In the genomic region with DNA sequence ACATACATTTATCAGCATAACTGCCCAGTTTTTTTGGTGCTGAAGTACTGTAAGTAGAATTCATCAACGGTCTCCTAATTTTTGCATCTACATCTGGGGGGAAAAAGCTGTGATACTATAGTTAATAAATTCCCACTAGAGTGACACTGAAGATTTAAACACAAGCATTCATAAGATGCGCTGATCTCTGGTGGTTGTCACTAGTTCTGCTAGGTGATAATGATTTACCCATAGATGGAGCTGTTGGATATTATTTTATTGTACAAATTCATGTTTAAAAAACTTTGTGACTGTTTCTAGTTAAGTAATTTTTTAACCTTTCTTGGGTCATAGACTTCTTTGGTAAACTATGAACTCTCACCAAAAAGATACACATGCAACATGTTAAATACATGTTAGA, we compare ENCODE assay signal across 16 cellular contexts.
DNase-seq lines count a peak whose midpoint lies in the region; ATAC-seq, FAIRE-seq and TF ChIP-seq lines count a peak whose summit lies in the region.
"Had no signal": no experiment of that assay in that cellular context is flagged by ENCODE, and none has a peak within 500 bp of the region (broad histone marks: within the 10 kb centered on the region; RNA-seq: fewer than 3 reads in every experiment).

No MANE protein-coding gene starts in this region.

- no peak overlapping the region for H3K4me3 ChIP-seq in liver (ENCODE audit: low read depth in 1 of 3, low read length in 3 of 3)
- H3K4me3 ChIP-seq in HepG2 (replicated peaks in 1 of 3; ENCODE audit: insufficient read depth in 1 of 3, low read depth in 2 of 3, low read length in 3 of 3), result no peak overlapping the region
- H3K4me3 ChIP-seq in fibroblast of the aortic adventitia (ENCODE audit: low read depth, low read length), result no peak overlapping the region
- H3K4me3 ChIP-seq: BLaER1, vagina had no signal

- no peaks in the 10 kb centered on the region for H4K20me1 ChIP-seq in HepG2 (ENCODE audit: insufficient read depth, low read length)
- H4K20me1 ChIP-seq: BLaER1 had no signal

- TF ChIP-seq CTCF in liver (IDR thresholded peaks at IDR 0.05; ENCODE audit: low read depth, low read length, missing input control) (no peak), HepG2 (CRISPR knock-in tag; IDR thresholded peaks at IDR 0.05) (no peak), fibroblast of the aortic adventitia (IDR thresholded peaks at IDR 0.05; ENCODE audit: insufficient read depth, low read length) (peak; percentile 35)

- BruUV-seq in HepG2 (replicated peaks; lab: Mats Ljungman, UMichigan), result no TSS peak

- TF ChIP-seq EP300 in HepG2 (IDR thresholded peaks at IDR 0.05; ENCODE audit: low read depth in 2 of 2, low read length in 2 of 2), result no peak
- no peak for TF ChIP-seq EP300 in HepG2 (CRISPR knock-in tag; IDR thresholded peaks at IDR 0.05; ENCODE audit: borderline replicate concordance)

- H3K36me3 ChIP-seq in liver (ENCODE audit: control insufficient read depth in 4 of 4, insufficient read depth in 3 of 4, low read depth in 1 of 4, low read length in 3 of 4) (peaks cover 0 to 19% (median 5%) of the 10 kb centered on the region in 4 donors), HepG2 (replicated peaks in 1 of 2; ENCODE audit: control insufficient read depth in 1 of 2, insufficient read depth in 2 of 2, low read length in 2 of 2) (peaks cover 0 to 3% of the 10 kb centered on the region in 2 experiments; a peak in 1 of 5 replicates)

- H3K9me3 ChIP-seq in liver (ENCODE audit: control insufficient read depth in 4 of 4, low read length in 3 of 4), result no peaks in the 10 kb centered on the region
- H3K9me3 ChIP-seq in HepG2 (ENCODE audit: low read length), result no peaks in the 10 kb centered on the region
- H3K9me3 ChIP-seq: BLaER1, vagina had no signal

- CTCF ChIA-PET in HepG2 (lab: Yijun Ruan, JAX; ENCODE audit: low intra/inter-chr PET ratio, low total read pairs), result no interaction called here

- no peaks in the 10 kb centered on the region for H3K79me2 ChIP-seq in HepG2 (ENCODE audit: insufficient read depth, low read length)

- no peak overlapping the region for H3K4me3 Mint-ChIP-seq in stimulated activated naive CD8-positive, alpha-beta T cell treated with anti-CD3 and anti-CD28 coated beads, Interleukin-15, amount 100 ng/mL, for 72 hours
- H3K4me3 Mint-ChIP-seq: activated CD4-positive, alpha-beta T cell treated with anti-CD3 and anti-CD28 coated beads for 36 hours; neural crest cell had no signal

- H3K9ac ChIP-seq in liver (ENCODE audit: low read depth in 1 of 2, low read length in 2 of 2), result no peak overlapping the region
- no peak overlapping the region for H3K9ac ChIP-seq in HepG2 (ENCODE audit: insufficient read depth, low read depth, low read length)
- H3K9ac ChIP-seq: BLaER1 had no signal

- H3K27me3 ChIP-seq in liver (ENCODE audit: control insufficient read depth in 4 of 4, insufficient read depth in 4 of 4, low read length in 3 of 4) (no peaks in the 10 kb centered on the region), HepG2 (ENCODE audit: control insufficient read depth in 1 of 2, insufficient read depth in 2 of 2, low read length in 2 of 2) (no peaks in the 10 kb centered on the region)
- H3K27me3 ChIP-seq: BLaER1, vagina had no signal

- in situ Hi-C loops in HepG2 (cut with HindIII; ENCODE audit: extremely low pct_ligation_motif_present, low pct_unique_long_range_greater_than_20kb), result no loop called here

- no peak overlapping the region for H3K27ac Mint-ChIP-seq in stimulated activated naive CD8-positive, alpha-beta T cell treated with anti-CD3 and anti-CD28 coated beads, Interleukin-15, amount 100 ng/mL, for 72 hours
- H3K27ac Mint-ChIP-seq: activated CD4-positive, alpha-beta T cell treated with anti-CD3 and anti-CD28 coated beads for 36 hours had no signal

- WGBS in liver, result 85% methylated on average over 2 of the region's 2 CpGs
- 81% methylated on average over 2 of the region's 2 CpGs for WGBS in HepG2 (ENCODE audit: low lambda C conversion rate)

- no peak overlapping the region for H2AFZ ChIP-seq in HepG2 (ENCODE audit: low read length)

- H3K4me1 Mint-ChIP-seq in stimulated activated naive CD8-positive, alpha-beta T cell treated with anti-CD3 and anti-CD28 coated beads, Interleukin-15, amount 100 ng/mL, for 72 hours, result peaks cover 10% of the 10 kb centered on the region
- H3K4me1 Mint-ChIP-seq: neural crest cell had no signal

- TF ChIP-seq RAD21 in liver (IDR thresholded peaks at IDR 0.05), result peak; percentile 46 to 57
- TF ChIP-seq RAD21 in HepG2 (CRISPR knock-in tag; IDR thresholded peaks at IDR 0.05), result no peak

- TF ChIP-seq POLR2A in HepG2 (IDR thresholded peaks at IDR 0.05; ENCODE audit: insufficient read depth in 1 of 2, low read depth in 2 of 2, low read length in 2 of 2), result no peak

- H3K27me3 Mint-ChIP-seq in stimulated activated naive CD8-positive, alpha-beta T cell treated with anti-CD3 and anti-CD28 coated beads, Interleukin-15, amount 100 ng/mL, for 72 hours, result no peaks in the 10 kb centered on the region
- H3K27me3 Mint-ChIP-seq: activated CD4-positive, alpha-beta T cell treated with anti-CD3 and anti-CD28 coated beads for 36 hours had no signal

- no peak for FAIRE-seq in HepG2 (lab: Jason Lieb, UNC)

- no peak overlapping the region for H3K27ac ChIP-seq in liver (ENCODE audit: low read depth in 1 of 2, low read length in 2 of 2)
- H3K27ac ChIP-seq in HepG2 (ENCODE audit: extremely low read length, insufficient read depth, low read length), result no peak overlapping the region
- H3K27ac ChIP-seq: BLaER1, vagina had no signal

- ATAC-seq in HepG2, result no peak
- 0 out of 3 replicates have a peak, but pooled peaks have one; percentile 41 for ATAC-seq in SK-N-SH treated with all-trans-retinoic acid at 6 μM for 48 hours
- no peak for ATAC-seq in stimulated activated naive CD8-positive, alpha-beta T cell treated with anti-CD3 and anti-CD28 coated beads, Interleukin-15, amount 100 ng/mL, for 72 hours
- no peak for ATAC-seq in GM21390 (IDR thresholded peaks at IDR 0.05; ENCODE audit: unreplicated experiment)
- ATAC-seq: activated CD4-positive, alpha-beta T cell treated with anti-CD3 and anti-CD28 coated beads for 36 hours; left cardiac atrium had no signal

- no peak for DNase-seq in HepG2 (ENCODE audit: low spot score)
- peak; percentile 53 for DNase-seq in fibroblast of the aortic adventitia (ENCODE audit: low read depth)
- DNase-seq in stimulated activated naive CD8-positive, alpha-beta T cell treated with anti-CD3 and anti-CD28 coated beads, Interleukin-15, amount 100 ng/mL, for 72 hours, result no peak
- no peak for DNase-seq in NCI-H446 (lab: John Stamatoyannopoulos, UW)
- DNase-seq in NCI-H446 treated with DMSO at 0.1 percent for 48 hours (lab: John Stamatoyannopoulos, UW), result no peak
- DNase-seq: activated CD4-positive, alpha-beta T cell treated with anti-CD3 and anti-CD28 coated beads for 36 hours; activated effector memory CD4-positive, alpha-beta T cell treated with Interleukin-2 at 50 U/mL for 16 hours; GDM1; left cardiac atrium; MM.1S had no signal

- no peak overlapping the region for H3K4me2 ChIP-seq in HepG2 (ENCODE audit: low read depth, low read length)
- H3K4me2 ChIP-seq: BLaER1 had no signal

- intact Hi-C loops in HepG2 (cut with micrococcal nuclease; ENCODE audit: unreplicated experiment), result no loop called here

- POLR2A ChIA-PET in HepG2 (lab: Yijun Ruan, JAX), result no interaction called here

- H3K4me1 ChIP-seq in liver (ENCODE audit: control insufficient read depth in 4 of 4, insufficient read depth in 4 of 4, low read length in 3 of 4) (no peaks in the 10 kb centered on the region), HepG2 (ENCODE audit: insufficient read depth, low read length) (no peaks in the 10 kb centered on the region)
- H3K4me1 ChIP-seq: BLaER1, vagina had no signal

- no peaks in the 10 kb centered on the region for H3K9me3 Mint-ChIP-seq in stimulated activated naive CD8-positive, alpha-beta T cell treated with anti-CD3 and anti-CD28 coated beads, Interleukin-15, amount 100 ng/mL, for 72 hours
- H3K9me3 Mint-ChIP-seq: neural crest cell had no signal

TF ChIP-seq in liver, 16 proteins besides CTCF, POLR2A, EP300 and RAD21:
- TF ChIP-seq SP1 (IDR thresholded peaks at IDR 0.05), result no peak
- TF ChIP-seq TAF1 (conservative IDR thresholded peaks at IDR 0.05), result no peak
- TF ChIP-seq JUND (IDR thresholded peaks at IDR 0.05), result no peak
- no peak for TF ChIP-seq FOXA2 (IDR thresholded peaks at IDR 0.05)
- no peak for TF ChIP-seq HNF4G (IDR thresholded peaks at IDR 0.05)
- no peak for TF ChIP-seq HNF4A (conservative IDR thresholded peaks at IDR 0.05)
- no peak for TF ChIP-seq YY1 (IDR thresholded peaks at IDR 0.05)
- TF ChIP-seq GABPA (IDR thresholded peaks at IDR 0.05 in 1 of 2, conservative IDR thresholded peaks at IDR 0.05 in 1 of 2), result no peak
- TF ChIP-seq RXRA (IDR thresholded peaks at IDR 0.05), result no peak

TF ChIP-seq in HepG2, 621 proteins besides CTCF, POLR2A, EP300 and RAD21:
- no peak for TF ChIP-seq DPF2 (CRISPR knock-in tag; IDR thresholded peaks at IDR 0.05; ENCODE audit: borderline replicate concordance, low read depth)
- no peak for TF ChIP-seq SP4 (CRISPR knock-in tag; IDR thresholded peaks at IDR 0.05)
- TF ChIP-seq ZNF660 (CRISPR knock-in tag; IDR thresholded peaks at IDR 0.05; ENCODE audit: borderline replicate concordance, low read depth), result no peak
- no peak for TF ChIP-seq MIER2 (CRISPR knock-in tag; IDR thresholded peaks at IDR 0.05)
- TF ChIP-seq NR3C1 (CRISPR knock-in tag; IDR thresholded peaks at IDR 0.05), result no peak

TF ChIP-seq in SK-N-SH treated with all-trans-retinoic acid at 6 μM for 48 hours, 23 proteins besides CTCF, POLR2A, EP300 and RAD21:
- TF ChIP-seq, protein P1, sequence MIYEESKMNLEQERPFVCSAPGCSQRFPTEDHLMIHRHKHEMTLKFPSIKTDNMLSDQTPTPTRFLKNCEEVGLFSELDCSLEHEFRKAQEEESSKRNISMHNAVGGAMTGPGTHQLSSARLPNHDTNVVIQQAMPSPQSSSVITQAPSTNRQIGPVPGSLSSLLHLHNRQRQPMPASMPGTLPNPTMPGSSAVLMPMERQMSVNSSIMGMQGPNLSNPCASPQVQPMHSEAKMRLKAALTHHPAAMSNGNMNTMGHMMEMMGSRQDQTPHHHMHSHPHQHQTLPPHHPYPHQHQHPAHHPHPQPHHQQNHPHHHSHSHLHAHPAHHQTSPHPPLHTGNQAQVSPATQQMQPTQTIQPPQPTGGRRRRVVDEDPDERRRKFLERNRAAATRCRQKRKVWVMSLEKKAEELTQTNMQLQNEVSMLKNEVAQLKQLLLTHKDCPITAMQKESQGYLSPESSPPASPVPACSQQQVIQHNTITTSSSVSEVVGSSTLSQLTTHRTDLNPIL (CRISPR knock-in tag; IDR thresholded peaks at IDR 0.05; ENCODE audit: low read depth), result no peak
